Comparison of ENCODE assay signal across 2 cellular contexts in the genomic region with DNA sequence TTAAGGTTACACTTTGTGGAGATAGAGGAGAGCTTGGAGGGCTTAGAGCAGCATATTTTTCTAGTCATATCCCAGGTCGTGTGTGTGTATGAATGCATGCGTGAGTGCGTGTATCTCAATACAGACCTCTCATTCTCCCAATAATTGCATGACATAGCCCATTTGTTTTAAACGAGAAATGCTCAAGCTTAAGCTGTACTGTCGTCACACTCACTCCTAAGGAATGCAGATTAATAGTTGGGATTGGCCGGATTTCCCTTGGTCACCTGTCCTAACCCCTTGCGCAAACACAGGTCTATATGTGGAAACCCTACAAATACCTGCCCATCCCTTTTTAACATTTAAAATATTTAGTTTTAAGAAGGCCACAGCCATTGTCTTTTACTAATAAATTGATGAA.
TF ChIP-seq lines count a peak whose summit lies in the region.

No MANE protein-coding gene starts in this region.

TF ChIP-seq in IMR-90, 13 proteins besides CTCF, POLR2A, EP300 and RAD21:
- TF ChIP-seq MXI1 (IDR thresholded peaks at IDR 0.05; ENCODE audit: borderline replicate concordance, low read depth, low read length) (no peak), CEBPB (IDR thresholded peaks at IDR 0.05; ENCODE audit: low read depth, low read length) (peak; percentile 43; the same call in 1 of the 2 replicates)

TF ChIP-seq in WTC11, 78 proteins besides CTCF, POLR2A, EP300 and RAD21:
- TF ChIP-seq, protein P1, sequence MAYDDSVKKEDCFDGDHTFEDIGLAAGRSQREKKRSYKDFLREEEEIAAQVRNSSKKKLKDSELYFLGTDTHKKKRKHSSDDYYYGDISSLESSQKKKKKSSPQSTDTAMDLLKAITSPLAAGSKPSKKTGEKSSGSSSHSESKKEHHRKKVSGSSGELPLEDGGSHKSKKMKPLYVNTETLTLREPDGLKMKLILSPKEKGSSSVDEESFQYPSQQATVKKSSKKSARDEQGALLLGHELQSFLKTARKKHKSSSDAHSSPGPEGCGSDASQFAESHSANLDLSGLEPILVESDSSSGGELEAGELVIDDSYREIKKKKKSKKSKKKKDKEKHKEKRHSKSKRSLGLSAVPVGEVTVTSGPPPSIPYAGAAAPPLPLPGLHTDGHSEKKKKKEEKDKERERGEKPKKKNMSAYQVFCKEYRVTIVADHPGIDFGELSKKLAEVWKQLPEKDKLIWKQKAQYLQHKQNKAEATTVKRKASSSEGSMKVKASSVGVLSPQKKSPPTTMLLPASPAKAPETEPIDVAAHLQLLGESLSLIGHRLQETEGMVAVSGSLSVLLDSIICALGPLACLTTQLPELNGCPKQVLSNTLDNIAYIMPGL (CRISPR knock-in tag; IDR thresholded peaks at IDR 0.05) = no peak
- TF ChIP-seq ZNF263 (CRISPR knock-in tag; IDR thresholded peaks at IDR 0.05; ENCODE audit: low read depth) (no peak), HMGA2 (CRISPR knock-in tag; IDR thresholded peaks at IDR 0.05) (no peak), NR3C1 (CRISPR knock-in tag; conservative IDR thresholded peaks at IDR 0.05; ENCODE audit: low read depth) (no peak), ZNF317 (CRISPR knock-in tag; IDR thresholded peaks at IDR 0.05; ENCODE audit: borderline replicate concordance, low read depth) (no peak), SMAD4 (CRISPR knock-in tag; IDR thresholded peaks at IDR 0.05) (no peak), ZNF396 (CRISPR knock-in tag; IDR thresholded peaks at IDR 0.05; ENCODE audit: borderline replicate concordance) (no peak)
- TF ChIP-seq, protein P2, sequence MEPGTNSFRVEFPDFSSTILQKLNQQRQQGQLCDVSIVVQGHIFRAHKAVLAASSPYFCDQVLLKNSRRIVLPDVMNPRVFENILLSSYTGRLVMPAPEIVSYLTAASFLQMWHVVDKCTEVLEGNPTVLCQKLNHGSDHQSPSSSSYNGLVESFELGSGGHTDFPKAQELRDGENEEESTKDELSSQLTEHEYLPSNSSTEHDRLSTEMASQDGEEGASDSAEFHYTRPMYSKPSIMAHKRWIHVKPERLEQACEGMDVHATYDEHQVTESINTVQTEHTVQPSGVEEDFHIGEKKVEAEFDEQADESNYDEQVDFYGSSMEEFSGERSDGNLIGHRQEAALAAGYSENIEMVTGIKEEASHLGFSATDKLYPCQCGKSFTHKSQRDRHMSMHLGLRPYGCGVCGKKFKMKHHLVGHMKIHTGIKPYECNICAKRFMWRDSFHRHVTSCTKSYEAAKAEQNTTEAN (CRISPR knock-in tag; IDR thresholded peaks at IDR 0.05) = no peak
- TF ChIP-seq, protein P3, sequence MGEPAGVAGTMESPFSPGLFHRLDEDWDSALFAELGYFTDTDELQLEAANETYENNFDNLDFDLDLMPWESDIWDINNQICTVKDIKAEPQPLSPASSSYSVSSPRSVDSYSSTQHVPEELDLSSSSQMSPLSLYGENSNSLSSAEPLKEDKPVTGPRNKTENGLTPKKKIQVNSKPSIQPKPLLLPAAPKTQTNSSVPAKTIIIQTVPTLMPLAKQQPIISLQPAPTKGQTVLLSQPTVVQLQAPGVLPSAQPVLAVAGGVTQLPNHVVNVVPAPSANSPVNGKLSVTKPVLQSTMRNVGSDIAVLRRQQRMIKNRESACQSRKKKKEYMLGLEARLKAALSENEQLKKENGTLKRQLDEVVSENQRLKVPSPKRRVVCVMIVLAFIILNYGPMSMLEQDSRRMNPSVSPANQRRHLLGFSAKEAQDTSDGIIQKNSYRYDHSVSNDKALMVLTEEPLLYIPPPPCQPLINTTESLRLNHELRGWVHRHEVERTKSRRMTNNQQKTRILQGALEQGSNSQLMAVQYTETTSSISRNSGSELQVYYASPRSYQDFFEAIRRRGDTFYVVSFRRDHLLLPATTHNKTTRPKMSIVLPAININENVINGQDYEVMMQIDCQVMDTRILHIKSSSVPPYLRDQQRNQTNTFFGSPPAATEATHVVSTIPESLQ (CRISPR knock-in tag; IDR thresholded peaks at IDR 0.05) = no peak
- TF ChIP-seq, protein P4, sequence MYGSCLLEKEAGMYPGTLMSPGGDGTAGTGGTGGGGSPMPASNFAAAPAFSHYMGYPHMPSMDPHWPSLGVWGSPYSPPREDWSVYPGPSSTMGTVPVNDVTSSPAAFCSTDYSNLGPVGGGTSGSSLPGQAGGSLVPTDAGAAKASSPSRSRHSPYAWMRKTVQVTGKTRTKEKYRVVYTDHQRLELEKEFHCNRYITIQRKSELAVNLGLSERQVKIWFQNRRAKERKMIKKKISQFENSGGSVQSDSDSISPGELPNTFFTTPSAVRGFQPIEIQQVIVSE (CRISPR knock-in tag; IDR thresholded peaks at IDR 0.05; ENCODE audit: borderline replicate concordance) = no peak
- TF ChIP-seq, protein P5, sequence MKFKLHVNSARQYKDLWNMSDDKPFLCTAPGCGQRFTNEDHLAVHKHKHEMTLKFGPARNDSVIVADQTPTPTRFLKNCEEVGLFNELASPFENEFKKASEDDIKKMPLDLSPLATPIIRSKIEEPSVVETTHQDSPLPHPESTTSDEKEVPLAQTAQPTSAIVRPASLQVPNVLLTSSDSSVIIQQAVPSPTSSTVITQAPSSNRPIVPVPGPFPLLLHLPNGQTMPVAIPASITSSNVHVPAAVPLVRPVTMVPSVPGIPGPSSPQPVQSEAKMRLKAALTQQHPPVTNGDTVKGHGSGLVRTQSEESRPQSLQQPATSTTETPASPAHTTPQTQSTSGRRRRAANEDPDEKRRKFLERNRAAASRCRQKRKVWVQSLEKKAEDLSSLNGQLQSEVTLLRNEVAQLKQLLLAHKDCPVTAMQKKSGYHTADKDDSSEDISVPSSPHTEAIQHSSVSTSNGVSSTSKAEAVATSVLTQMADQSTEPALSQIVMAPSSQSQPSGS (CRISPR knock-in tag; IDR thresholded peaks at IDR 0.05; ENCODE audit: borderline replicate concordance, low read depth) = no peak
- TF ChIP-seq, protein P6, sequence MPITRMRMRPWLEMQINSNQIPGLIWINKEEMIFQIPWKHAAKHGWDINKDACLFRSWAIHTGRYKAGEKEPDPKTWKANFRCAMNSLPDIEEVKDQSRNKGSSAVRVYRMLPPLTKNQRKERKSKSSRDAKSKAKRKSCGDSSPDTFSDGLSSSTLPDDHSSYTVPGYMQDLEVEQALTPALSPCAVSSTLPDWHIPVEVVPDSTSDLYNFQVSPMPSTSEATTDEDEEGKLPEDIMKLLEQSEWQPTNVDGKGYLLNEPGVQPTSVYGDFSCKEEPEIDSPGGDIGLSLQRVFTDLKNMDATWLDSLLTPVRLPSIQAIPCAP (CRISPR knock-in tag; IDR thresholded peaks at IDR 0.05) = no peak
